Comparison of ENCODE assay signal across 1 cellular context in genomic region chr16:1159325-1159972, GRCh38.
TF ChIP-seq lines count a peak whose summit lies in the region.

No MANE protein-coding gene starts in this region.

TF ChIP-seq in A549, 52 proteins besides CTCF, POLR2A, EP300 and RAD21 (continued from another document):
- no peak for TF ChIP-seq PBX3 (IDR thresholded peaks at IDR 0.05)
- no peak for TF ChIP-seq ZC3H11A (IDR thresholded peaks at IDR 0.05)
- TF ChIP-seq MAFK (IDR thresholded peaks at IDR 0.05; ENCODE audit: partially characterized antibody): no peak
- no peak for TF ChIP-seq SMC3 (IDR thresholded peaks at IDR 0.05)
